In genomic region chr2:222861411-222862067, GRCh38 we compare ENCODE assay signal across 9 cellular contexts. TPM values are rescaled to one million over a fixed set of nuclear protein-coding genes. Genes with fewer than 3 reads are reported as not detected.
DNase-seq lines count a peak whose midpoint lies in the region; ATAC-seq lines count a peak whose summit lies in the region.
"Had no signal": no experiment of that assay in that cellular context is flagged by ENCODE, and none has a peak within 500 bp of the region (broad histone marks: within the 10 kb centered on the region; RNA-seq: fewer than 3 reads in every experiment).

No MANE protein-coding gene starts in this region.

- no peaks in the 10 kb centered on the region for H3K27me3 ChIP-seq in skeletal muscle satellite cell (ENCODE audit: control insufficient read depth, insufficient read depth, low read length)

- peak overlapping the region; percentile 92 for H3K4me3 ChIP-seq in skeletal muscle satellite cell (ENCODE audit: low read length)

- no peaks in the 10 kb centered on the region for H3K27me3 Mint-ChIP-seq in activated naive CD4-positive, alpha-beta T cell treated with anti-CD3 and anti-CD28 coated beads, Interleukin-2, amount 50 U/mL, for 24 hours

- no peaks in the 10 kb centered on the region for H3K36me3 ChIP-seq in skeletal muscle satellite cell (ENCODE audit: insufficient read depth, low read length)

- ATAC-seq in GM18517 (IDR thresholded peaks at IDR 0.05; ENCODE audit: unreplicated experiment) (peak; percentile 4), HG02870 (IDR thresholded peaks at IDR 0.05; ENCODE audit: unreplicated experiment) (peak; percentile 41), left ventricle myocardium superior (peak; percentile 52), HG03139 (IDR thresholded peaks at IDR 0.05; ENCODE audit: unreplicated experiment) (no peak)

- H3K9me3 Mint-ChIP-seq in activated naive CD4-positive, alpha-beta T cell treated with anti-CD3 and anti-CD28 coated beads, Interleukin-2, amount 50 U/mL, for 24 hours = no peaks in the 10 kb centered on the region
- H3K9me3 Mint-ChIP-seq: nephron had no signal

- peak overlapping the region; percentile 84 for H3K4me2 ChIP-seq in skeletal muscle satellite cell (ENCODE audit: low read length)

- DNase-seq in RKO (ENCODE audit: low spot score) (peak; percentile 29), left ventricle myocardium superior (peak; percentile 73), GDM1 (lab: John Stamatoyannopoulos, UW) (no peak)

- H3K4me3 Mint-ChIP-seq in activated naive CD4-positive, alpha-beta T cell treated with anti-CD3 and anti-CD28 coated beads, Interleukin-2, amount 50 U/mL, for 24 hours = no peak overlapping the region

- H3K9ac ChIP-seq in skeletal muscle satellite cell (ENCODE audit: low read depth, low read length) = peak overlapping the region; percentile 95

- H3K9me3 ChIP-seq in skeletal muscle satellite cell (replicated peaks; ENCODE audit: low read length) = no peaks in the 10 kb centered on the region

- peak overlapping the region; percentile 90 for H3K27ac Mint-ChIP-seq in activated naive CD4-positive, alpha-beta T cell treated with anti-CD3 and anti-CD28 coated beads, Interleukin-2, amount 50 U/mL, for 24 hours

- intact Hi-C loops in left ventricle myocardium superior (cut with micrococcal nuclease) = loop anchor here (5.0 kb wide), 2 partner anchors 41 to 154 kb away; no protein-coding TSS in a partner anchor

- peaks cover 17% of the 10 kb centered on the region for H3K4me1 Mint-ChIP-seq in activated naive CD4-positive, alpha-beta T cell treated with anti-CD3 and anti-CD28 coated beads, Interleukin-2, amount 50 U/mL, for 24 hours

- H3K4me1 ChIP-seq in skeletal muscle satellite cell (ENCODE audit: control insufficient read depth, insufficient read depth, low read length) = peaks cover 39% of the 10 kb centered on the region

- H3K36me3 Mint-ChIP-seq in activated naive CD4-positive, alpha-beta T cell treated with anti-CD3 and anti-CD28 coated beads, Interleukin-2, amount 50 U/mL, for 24 hours = no peaks in the 10 kb centered on the region

RNA-seq across cellular contexts. Expression of gene ACSL3, which starts 0.7 kb away (rescaled TPM):
- total RNA-seq in left ventricle myocardium superior = 48.8 TPM
- 80.8 and 154 TPM in 2 replicates for total RNA-seq in skeletal muscle satellite cell (2012; rRNA removed)
